In the genomic region with DNA sequence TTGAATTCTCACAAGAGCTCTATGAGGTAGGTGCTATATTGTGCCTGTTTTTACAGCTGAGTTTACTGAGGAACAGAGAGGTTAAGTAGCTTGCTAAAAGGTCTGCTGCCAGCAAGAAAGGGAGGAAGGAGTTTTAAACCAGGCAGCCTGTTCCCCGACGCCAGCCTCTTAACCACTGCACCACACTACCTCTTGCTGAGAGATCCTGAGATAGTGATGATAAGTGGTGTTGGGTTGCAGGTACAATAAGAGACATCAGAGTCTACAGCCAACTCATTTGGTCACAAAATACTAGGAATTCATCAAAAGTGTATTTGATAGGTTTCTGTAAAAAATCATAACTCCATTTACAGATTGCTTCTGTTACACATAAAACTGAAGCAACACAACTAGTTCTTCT, we compare ENCODE assay signal across 2 cellular contexts.
TF ChIP-seq lines count a peak whose summit lies in the region.

No MANE protein-coding gene starts in this region.

TF ChIP-seq in K562, 482 proteins besides CTCF, POLR2A, EP300 and RAD21 (continues in another document):
- TF ChIP-seq PCBP2 (IDR thresholded peaks at IDR 0.05; ENCODE audit: low read depth, low read length, poor library complexity, severe bottlenecking) (no peak), ZNF764 (CRISPR knock-in tag; IDR thresholded peaks at IDR 0.05; ENCODE audit: low read depth) (no peak), ESRRA (IDR thresholded peaks at IDR 0.05; ENCODE audit: borderline replicate concordance, low read depth) (peak; percentile 19; the same call in 1 of the 2 replicates), HNRNPLL (IDR thresholded peaks at IDR 0.05; ENCODE audit: low read depth, low read length, poor library complexity, severe bottlenecking) (no peak), POU5F1 (IDR thresholded peaks at IDR 0.05; ENCODE audit: borderline replicate concordance, low read depth, low read length, partially characterized antibody) (no peak), ZNF175 (CRISPR knock-in tag; IDR thresholded peaks at IDR 0.05; ENCODE audit: low read depth) (peak; percentile 33; the same call in 1 of the 2 replicates), ETV5 (CRISPR knock-in tag; IDR thresholded peaks at IDR 0.05; ENCODE audit: low read depth) (no peak), FOXO4 (CRISPR knock-in tag; IDR thresholded peaks at IDR 0.05) (no peak), CBX1 (IDR thresholded peaks at IDR 0.05; ENCODE audit: low read depth) (peak; percentile 42; the same call in 1 of the 2 replicates), GATA2 (CRISPR knock-in tag; IDR thresholded peaks at IDR 0.05) (peak; percentile 73), CEBPG (CRISPR knock-in tag; IDR thresholded peaks at IDR 0.05) (no peak), CEBPG (tag; conservative IDR thresholded peaks at IDR 0.05 in 1 of 2, IDR thresholded peaks at IDR 0.05 in 1 of 2) (no peak)
- TF ChIP-seq, protein P1, sequence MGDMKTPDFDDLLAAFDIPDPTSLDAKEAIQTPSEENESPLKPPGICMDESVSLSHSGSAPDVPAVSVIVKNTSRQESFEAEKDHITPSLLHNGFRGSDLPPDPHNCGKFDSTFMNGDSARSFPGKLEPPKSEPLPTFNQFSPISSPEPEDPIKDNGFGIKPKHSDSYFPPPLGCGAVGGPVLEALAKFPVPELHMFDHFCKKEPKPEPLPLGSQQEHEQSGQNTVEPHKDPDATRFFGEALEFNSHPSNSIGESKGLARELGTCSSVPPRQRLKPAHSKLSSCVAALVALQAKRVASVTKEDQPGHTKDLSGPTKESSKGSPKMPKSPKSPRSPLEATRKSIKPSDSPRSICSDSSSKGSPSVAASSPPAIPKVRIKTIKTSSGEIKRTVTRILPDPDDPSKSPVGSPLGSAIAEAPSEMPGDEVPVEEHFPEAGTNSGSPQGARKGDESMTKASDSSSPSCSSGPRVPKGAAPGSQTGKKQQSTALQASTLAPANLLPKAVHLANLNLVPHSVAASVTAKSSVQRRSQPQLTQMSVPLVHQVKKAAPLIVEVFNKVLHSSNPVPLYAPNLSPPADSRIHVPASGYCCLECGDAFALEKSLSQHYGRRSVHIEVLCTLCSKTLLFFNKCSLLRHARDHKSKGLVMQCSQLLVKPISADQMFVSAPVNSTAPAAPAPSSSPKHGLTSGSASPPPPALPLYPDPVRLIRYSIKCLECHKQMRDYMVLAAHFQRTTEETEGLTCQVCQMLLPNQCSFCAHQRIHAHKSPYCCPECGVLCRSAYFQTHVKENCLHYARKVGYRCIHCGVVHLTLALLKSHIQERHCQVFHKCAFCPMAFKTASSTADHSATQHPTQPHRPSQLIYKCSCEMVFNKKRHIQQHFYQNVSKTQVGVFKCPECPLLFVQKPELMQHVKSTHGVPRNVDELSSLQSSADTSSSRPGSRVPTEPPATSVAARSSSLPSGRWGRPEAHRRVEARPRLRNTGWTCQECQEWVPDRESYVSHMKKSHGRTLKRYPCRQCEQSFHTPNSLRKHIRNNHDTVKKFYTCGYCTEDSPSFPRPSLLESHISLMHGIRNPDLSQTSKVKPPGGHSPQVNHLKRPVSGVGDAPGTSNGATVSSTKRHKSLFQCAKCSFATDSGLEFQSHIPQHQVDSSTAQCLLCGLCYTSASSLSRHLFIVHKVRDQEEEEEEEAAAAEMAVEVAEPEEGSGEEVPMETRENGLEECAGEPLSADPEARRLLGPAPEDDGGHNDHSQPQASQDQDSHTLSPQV (IDR thresholded peaks at IDR 0.05), result 0 out of 2 replicates have a peak, but pooled peaks have one; percentile 62
- TF ChIP-seq, protein P2, sequence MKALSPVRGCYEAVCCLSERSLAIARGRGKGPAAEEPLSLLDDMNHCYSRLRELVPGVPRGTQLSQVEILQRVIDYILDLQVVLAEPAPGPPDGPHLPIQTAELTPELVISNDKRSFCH (CRISPR knock-in tag; IDR thresholded peaks at IDR 0.05), result no peak
- TF ChIP-seq, protein P2 (tag; IDR thresholded peaks at IDR 0.05), result no peak

TF ChIP-seq in endothelial cell of umbilical vein, 7 proteins besides CTCF, POLR2A, EP300 and RAD21:
- no peak for TF ChIP-seq MYC (IDR thresholded peaks at IDR 0.05; ENCODE audit: low read depth, low read length)
- TF ChIP-seq POLR2AphosphoS5 (IDR thresholded peaks at IDR 0.05; ENCODE audit: insufficient read depth, low read depth, low read length), result no peak
- TF ChIP-seq FOS (IDR thresholded peaks at IDR 0.05; ENCODE audit: borderline replicate concordance, insufficient read depth, low read length), result no peak
- no peak for TF ChIP-seq GATA2 (IDR thresholded peaks at IDR 0.05; ENCODE audit: insufficient read depth, insufficient read length, low read depth, low read length)
- no peak for TF ChIP-seq MAX (IDR thresholded peaks at IDR 0.05; ENCODE audit: insufficient read depth, insufficient read length)
- no peak for TF ChIP-seq EZH2 (IDR thresholded peaks at IDR 0.05; ENCODE audit: borderline replicate concordance, low read depth, low read length, severe bottlenecking)
- TF ChIP-seq JUN (IDR thresholded peaks at IDR 0.05; ENCODE audit: borderline replicate concordance, insufficient read depth, insufficient read length, low read depth), result no peak
